In the genomic region with DNA sequence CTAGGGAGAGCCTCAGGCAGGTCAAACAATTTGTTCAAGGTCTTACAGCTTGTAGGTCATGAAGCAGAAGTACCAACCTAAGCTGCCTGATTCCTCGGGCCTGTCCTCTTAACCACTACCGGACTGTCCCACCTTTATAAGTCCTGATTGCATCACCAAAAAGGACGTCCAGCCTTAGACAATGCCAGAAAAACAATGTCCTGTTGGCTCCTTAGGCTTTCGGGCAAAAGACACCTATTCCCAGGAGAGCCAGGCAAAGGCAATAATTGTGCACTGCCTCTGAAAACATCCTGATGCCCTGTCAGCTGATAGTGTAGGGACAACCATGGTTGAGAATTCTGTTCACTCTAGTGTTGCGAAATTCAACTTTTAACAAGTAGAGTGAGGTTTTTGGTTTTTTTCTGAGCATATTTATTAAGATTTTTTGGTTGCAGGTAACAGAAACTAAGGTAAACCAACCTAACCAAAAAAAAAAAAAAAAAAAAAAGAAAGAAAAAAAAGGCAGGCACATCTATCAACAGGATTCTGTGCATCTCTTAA, we compare ENCODE assay signal across 29 cellular contexts. TPM values are rescaled to one million over a fixed set of nuclear protein-coding genes. Genes with fewer than 3 reads are reported as not detected.
"Had no signal": no experiment of that assay in that cellular context is flagged by ENCODE, and none has a peak within 500 bp of the region (broad histone marks: within the 10 kb centered on the region; RNA-seq: fewer than 3 reads in every experiment).

No MANE protein-coding gene starts in this region.

- FAIRE-seq: pancreas had no signal

- H3K4me3 ChIP-seq: pancreas, psoas muscle, skin epidermis, smooth muscle cell, spleen, suprapubic skin, testis, tibial artery, transverse colon, upper lobe of right lung, uterus had no signal

- H3K4me2 ChIP-seq: smooth muscle cell had no signal

- H3K4me3 Mint-ChIP-seq: naive thymus-derived CD8-positive, alpha-beta T cell; natural killer cell treated with Interleukin-12 subunit alpha and Interleukin-12 subunit beta and Interleukin-15 and Interleukin-18, amount 100 ng/mL, for 72 hours; nephron progenitor cell; neural crest cell; stimulated activated memory B cell treated with anti-CD40 and anti-IgM and Interleukin-4, amounts not matched to agents 10 μg/mL and 1 μg/mL and 100 μg/mL, for 72 hours; stimulated activated naive CD8-positive, alpha-beta T cell treated with anti-CD3 and anti-CD28 coated beads, Interleukin-15, amount 100 ng/mL, for 72 hours; type B pancreatic cell had no signal

- H3K4me1 Mint-ChIP-seq: stimulated activated memory B cell treated with anti-CD40 and anti-IgM and Interleukin-4, amounts not matched to agents 10 μg/mL and 1 μg/mL and 100 μg/mL, for 72 hours; stimulated activated naive CD8-positive, alpha-beta T cell treated with anti-CD3 and anti-CD28 coated beads, Interleukin-15, amount 100 ng/mL, for 72 hours had no signal

- H3K4me1 ChIP-seq: pancreas, psoas muscle, spleen, suprapubic skin, testis, tibial artery, transverse colon, upper lobe of right lung, uterus had no signal

- ATAC-seq: naive thymus-derived CD8-positive, alpha-beta T cell; natural killer cell treated with Interleukin-12 subunit alpha and Interleukin-12 subunit beta and Interleukin-15 and Interleukin-18, amount 100 ng/mL, for 72 hours; pancreas; psoas muscle; right cardiac atrium; stimulated activated memory B cell treated with anti-CD40 and anti-IgM and Interleukin-4, amounts not matched to agents 10 μg/mL and 1 μg/mL and 100 μg/mL, for 72 hours; stimulated activated naive CD8-positive, alpha-beta T cell treated with anti-CD3 and anti-CD28 coated beads, Interleukin-15, amount 100 ng/mL, for 72 hours; stimulated activated naive CD8-positive, alpha-beta T cell treated with anti-CD3 and anti-CD28 coated beads, Interleukin-15, Interleukin-2, amounts not matched to agents 100 U/mL and 50 U/mL, for 24 hours; upper lobe of right lung had no signal

- H3K9me3 ChIP-seq: neutrophil, pancreas, psoas muscle, suprapubic skin, testis, transverse colon, upper lobe of right lung, uterus had no signal

- H3K27ac Mint-ChIP-seq: natural killer cell treated with Interleukin-12 subunit alpha and Interleukin-12 subunit beta and Interleukin-15 and Interleukin-18, amount 100 ng/mL, for 72 hours; nephron progenitor cell; stimulated activated memory B cell treated with anti-CD40 and anti-IgM and Interleukin-4, amounts not matched to agents 10 μg/mL and 1 μg/mL and 100 μg/mL, for 72 hours; stimulated activated naive CD8-positive, alpha-beta T cell treated with anti-CD3 and anti-CD28 coated beads, Interleukin-15, amount 100 ng/mL, for 72 hours; type B pancreatic cell had no signal

- H3K27me3 Mint-ChIP-seq: naive thymus-derived CD8-positive, alpha-beta T cell; stimulated activated naive CD8-positive, alpha-beta T cell treated with anti-CD3 and anti-CD28 coated beads, Interleukin-15, amount 100 ng/mL, for 72 hours had no signal

- H3K27me3 ChIP-seq: pancreas, suprapubic skin, testis, transverse colon, upper lobe of right lung, uterus had no signal

- H3K36me3 ChIP-seq: neutrophil, pancreas, spleen, suprapubic skin, tibial artery, transverse colon, upper lobe of right lung, uterus had no signal

- H3K27ac ChIP-seq: neutrophil, pancreas, psoas muscle, skin epidermis, spleen, suprapubic skin, testis, tibial artery, transverse colon, upper lobe of right lung, uterus had no signal

- H3K36me3 Mint-ChIP-seq: stimulated activated memory B cell treated with anti-CD40 and anti-IgM and Interleukin-4, amounts not matched to agents 10 μg/mL and 1 μg/mL and 100 μg/mL, for 72 hours; type B pancreatic cell had no signal

- DNase-seq: naive thymus-derived CD8-positive, alpha-beta T cell; nephron progenitor cell; nucleus accumbens; pancreas; psoas muscle; right cardiac atrium; spleen; stimulated activated CD4-positive, alpha-beta T cell treated with anti-CD3 and anti-CD28 coated beads, Interleukin-12 subunit alpha, Interleukin-12 subunit beta, amount 100 ng/mL, for 4 hours; stimulated activated CD4-positive, alpha-beta T cell treated with anti-CD3 and anti-CD28 coated beads, Interleukin-1b, Interleukin-23, amount 100 ng/mL, for 48 hours; stimulated activated CD4-positive, alpha-beta T cell treated with anti-CD3 and anti-CD28 coated beads, Interleukin-4, amount 100 ng/mL, for 1 hour; stimulated activated CD4-positive, alpha-beta T cell treated with anti-CD3 and anti-CD28 coated beads, Interleukin-4, amount 100 ng/mL, for 4 hours; stimulated activated CD8-positive, alpha-beta memory T cell treated with anti-CD3 and anti-CD28 coated beads, Interleukin-4, amount 100 ng/mL, for 48 hours; stimulated activated naive CD4-positive, alpha-beta T cell; stimulated activated naive CD8-positive, alpha-beta T cell treated with anti-CD3 and anti-CD28 coated beads, Interleukin-15, amount 100 ng/mL, for 72 hours; stimulated activated naive CD8-positive, alpha-beta T cell treated with anti-CD3 and anti-CD28 coated beads, Interleukin-15, Interleukin-2, amounts not matched to agents 100 U/mL and 50 U/mL, for 24 hours; substantia nigra; testis; transverse colon; upper lobe of right lung; uterus had no signal

RNA-seq across cellular contexts. Expression of a gene that starts 40.5 kb away (rescaled TPM):
- total RNA-seq: natural killer cell treated with Interleukin-12 subunit alpha and Interleukin-12 subunit beta and Interleukin-15 and Interleukin-18, amount 100 ng/mL, for 72 hours had no signal
